In the genomic region with DNA sequence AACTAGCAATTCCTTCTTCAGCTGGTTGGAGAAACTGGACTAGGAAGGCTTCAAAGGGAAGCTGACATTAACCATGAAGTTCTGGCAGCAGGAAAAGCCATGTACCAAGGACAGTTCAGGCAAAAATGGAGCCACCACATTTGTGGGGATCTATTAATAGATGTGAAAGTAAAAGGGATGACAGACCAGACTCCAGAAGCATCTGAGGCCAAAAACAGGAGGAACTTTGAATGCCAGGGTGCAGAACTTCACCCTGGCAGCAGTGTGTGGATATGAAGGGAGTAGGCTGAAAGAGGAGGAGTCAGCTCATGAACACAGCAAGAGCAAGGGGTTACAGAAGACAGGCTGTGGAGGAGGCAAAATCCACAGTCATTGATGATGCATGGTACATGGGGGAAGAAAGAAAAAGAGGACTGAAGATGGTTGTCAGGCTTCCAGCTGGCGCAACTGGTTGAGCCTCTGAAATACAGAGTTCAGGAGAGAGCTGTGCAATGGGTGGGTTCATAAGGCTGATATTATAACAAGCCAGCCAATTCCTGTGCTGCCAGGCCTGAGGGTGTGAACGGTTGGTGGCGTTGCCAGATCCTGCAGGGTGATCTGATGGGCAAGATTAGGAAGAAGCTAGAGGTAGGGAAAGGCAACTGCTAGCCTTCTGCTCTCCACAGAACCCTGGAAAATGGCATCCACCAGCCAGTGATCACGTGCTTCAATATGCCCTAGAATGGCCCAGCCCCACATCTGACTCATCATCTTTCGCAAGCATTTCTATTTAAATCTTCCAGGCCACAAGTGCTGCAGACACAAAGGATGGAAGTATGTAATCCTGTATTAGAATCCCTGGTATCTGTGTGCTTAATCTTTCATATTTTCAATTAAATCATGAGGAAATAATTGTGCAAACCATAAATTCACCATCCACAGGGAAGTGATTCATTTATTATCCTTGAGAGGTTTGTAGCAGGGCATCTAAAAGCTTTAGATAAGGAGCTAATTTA, we compare ENCODE assay signal across 10 cellular contexts.
DNase-seq lines count a peak whose midpoint lies in the region; ATAC-seq, FAIRE-seq and TF ChIP-seq lines count a peak whose summit lies in the region.
"Had no signal": no experiment of that assay in that cellular context is flagged by ENCODE, and none has a peak within 500 bp of the region (broad histone marks: within the 10 kb centered on the region; RNA-seq: fewer than 3 reads in every experiment).

No MANE protein-coding gene starts in this region.

- no peaks in the 10 kb centered on the region for H3K9me3 ChIP-seq in left ventricle myocardium inferior (replicated peaks)
- H3K9me3 ChIP-seq: breast epithelium had no signal

- H3K27ac ChIP-seq in left ventricle myocardium inferior (replicated peaks) (no peak overlapping the region), epithelial cell of prostate (no peak overlapping the region)

- no peak overlapping the region for H3K4me3 ChIP-seq in left ventricle myocardium inferior
- H3K4me3 ChIP-seq: breast epithelium had no signal

- ATAC-seq in left cardiac atrium (peak; percentile 53 to 69), GM21576 (IDR thresholded peaks at IDR 0.05; ENCODE audit: unreplicated experiment) (no peak), HG02970 (IDR thresholded peaks at IDR 0.05; ENCODE audit: low FRiP score, unreplicated experiment) (no peak)

- POLR2A ChIA-PET in HEK293T (lab: Yijun Ruan, JAX): no interaction called here

- intact Hi-C loops in left cardiac atrium (cut with DNase I): no loop called here
- intact Hi-C loops in left ventricle myocardium inferior (cut with micrococcal nuclease): no loop called here

- no peaks in the 10 kb centered on the region for H3K36me3 ChIP-seq in left ventricle myocardium inferior
- H3K36me3 ChIP-seq: breast epithelium had no signal

- peaks cover 18% of the 10 kb centered on the region for H3K27me3 ChIP-seq in left ventricle myocardium inferior (ENCODE audit: low read depth)
- H3K27me3 ChIP-seq: breast epithelium had no signal

- peaks cover 22% of the 10 kb centered on the region for H3K4me1 ChIP-seq in left ventricle myocardium inferior
- H3K4me1 ChIP-seq: breast epithelium had no signal

- no peak for FAIRE-seq in urothelium cell line (lab: Jason Lieb, UNC)

- TF ChIP-seq CTCF in left ventricle myocardium inferior (IDR thresholded peaks at IDR 0.05; ENCODE audit: borderline replicate concordance): no peak

- CTCF ChIA-PET in HEK293T (lab: Yijun Ruan, JAX): interaction anchor here (0.5 to 0.6 kb wide), 2 partner anchors 67 to 343 kb away, joined by 4 to 7 read pairs; no protein-coding TSS in a partner anchor

- no peak for DNase-seq in left cardiac atrium
- DNase-seq in left ventricle myocardium inferior: no peak
- peak; percentile 33 for DNase-seq in OCI-M1 (lab: John Stamatoyannopoulos, UW)
- DNase-seq in epithelial cell of prostate (ENCODE audit: low read depth, low spot score): peak; percentile 14
- DNase-seq in urothelium cell line (ENCODE audit: low spot score): peak; percentile 63
- no peak for DNase-seq in HEK293T (ENCODE audit: extremely low spot score)
- DNase-seq: NCI-H1048 had no signal

TF ChIP-seq in HEK293T, 16 proteins besides CTCF, POLR2A, EP300 and RAD21:
- TF ChIP-seq SP1 (IDR thresholded peaks at IDR 0.05): no peak
- TF ChIP-seq LEF1 (IDR thresholded peaks at IDR 0.05; ENCODE audit: borderline replicate concordance): no peak
- TF ChIP-seq FOXA1 (IDR thresholded peaks at IDR 0.05): no peak
- TF ChIP-seq HDGF (IDR thresholded peaks at IDR 0.05; ENCODE audit: borderline replicate concordance): no peak
- TF ChIP-seq ZNF384 (IDR thresholded peaks at IDR 0.05): no peak

Comparison
In these comparisons a context has a peak if more than half of its experiments do, and no peak if none do; other contexts are left out.
1. ATAC-seq: peak in left cardiac atrium (2 of 2); none in GM21576 (single experiment) and HG02970 (single experiment).
2. DNase-seq: peak in OCI-M1 (single experiment), epithelial cell of prostate (single experiment) and urothelium cell line (single experiment); none in left cardiac atrium (single experiment), left ventricle myocardium inferior (single experiment) and HEK293T (single experiment).